14 cellular contexts compared by ENCODE assay signal in the genomic region with DNA sequence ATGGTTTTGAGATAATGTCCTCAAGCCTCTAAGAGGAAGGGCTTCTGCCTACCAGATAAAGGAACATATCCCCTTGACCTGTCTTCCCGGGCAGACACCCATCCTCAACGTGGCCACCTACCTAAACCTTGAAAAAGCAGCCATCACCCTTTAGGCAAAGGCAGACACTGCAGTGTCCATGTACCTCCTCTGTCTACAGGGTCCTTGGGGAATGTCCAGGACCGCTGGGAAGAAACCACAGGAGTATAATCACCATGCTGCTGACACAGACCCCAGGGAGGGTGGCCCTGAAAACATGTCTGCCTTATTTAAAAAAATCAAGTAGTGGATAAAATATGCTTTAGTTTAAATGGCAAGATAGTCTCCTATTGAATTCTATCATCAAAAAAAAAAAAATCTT. TPM values are rescaled to one million over a fixed set of nuclear protein-coding genes. Genes with fewer than 3 reads are reported as not detected.
DNase-seq lines count a peak whose midpoint lies in the region; ATAC-seq, FAIRE-seq and TF ChIP-seq lines count a peak whose summit lies in the region.
"Had no signal": no experiment of that assay in that cellular context is flagged by ENCODE, and none has a peak within 500 bp of the region (broad histone marks: within the 10 kb centered on the region; RNA-seq: fewer than 3 reads in every experiment).

No MANE protein-coding gene starts in this region.

- no peak for FAIRE-seq in K562 (lab: Jason Lieb, UNC)

- in situ Hi-C loops in K562 (cut with MboI), result no loop called here
- in situ Hi-C loops in KBM-7 (cut with MboI; ENCODE audit: low pct_unique_long_range_greater_than_20kb, low sequenced_read_pairs), result no loop called here

- peak overlapping the region in 1 of 2 experiments; percentile 43; a peak in 1 of 4 replicates for H3K9ac ChIP-seq in K562 (ENCODE audit: insufficient read depth in 1 of 2, low read depth in 2 of 2, low read length in 2 of 2)
- peak overlapping the region in 2 of 5 donors; percentile 23 to 49 for H3K9ac ChIP-seq in subcutaneous abdominal adipose tissue (ENCODE audit: low read length in 5 of 5)
- H3K9ac ChIP-seq in Karpas-422 (ENCODE audit: low read length), result no peak overlapping the region

- peaks cover 3% of the 10 kb centered on the region; the same call in 1 of the 2 replicates for H3K9me3 Mint-ChIP-seq in HFFc6
- H3K9me3 Mint-ChIP-seq: activated B cell treated with CpG ODN at 0.5 μM for 24 hours; IgD-negative memory B cell; stimulated activated effector memory CD8-positive, alpha-beta T cell treated with anti-CD3 and anti-CD28 coated beads, Interleukin-12 subunit alpha, Interleukin-12 subunit beta, amount 100 ng/mL, for 72 hours had no signal

- no peaks in the 10 kb centered on the region for H3K9me2 ChIP-seq in Karpas-422 (replicated peaks; ENCODE audit: insufficient read depth, low read length)

- peak overlapping the region; percentile 83 for H3K27ac ChIP-seq in K562 (ENCODE audit: extremely low read depth, low read depth, low read length)
- H3K27ac ChIP-seq in right atrium auricular region, result peak overlapping the region; percentile 49 to 67
- peak overlapping the region; percentile 74 for H3K27ac ChIP-seq in subcutaneous abdominal adipose tissue (ENCODE audit: low read depth, low read length)
- no peak overlapping the region for H3K27ac ChIP-seq in Karpas-422 (ENCODE audit: low read length)

- H3K27me3 ChIP-seq in K562 (ENCODE audit: control insufficient read depth in 2 of 2, insufficient read depth in 2 of 2, low read length in 2 of 2) (no peaks in the 10 kb centered on the region), right atrium auricular region (no peaks in the 10 kb centered on the region), subcutaneous abdominal adipose tissue (ENCODE audit: control insufficient read depth in 5 of 5, insufficient read depth in 4 of 5, low read length in 5 of 5) (no peaks in the 10 kb centered on the region), Karpas-422 (ENCODE audit: low read length) (no peaks in the 10 kb centered on the region)

- POLR2A ChIA-PET in K562 (lab: Yijun Ruan, JAX), result interaction anchor here (0.7 to 1.0 kb wide), 2 partner anchors 11 to 869 kb away, joined by 3 to 4 read pairs; no protein-coding TSS in a partner anchor

- H2AFZ ChIP-seq in K562 (ENCODE audit: low read depth, low read length) (peak overlapping the region; percentile 57; the same call in 1 of the 2 replicates), Karpas-422 (ENCODE audit: low read length) (no peak overlapping the region)

- peak overlapping the region; percentile 88 for H3K27ac Mint-ChIP-seq in HFFc6
- H3K27ac Mint-ChIP-seq: activated B cell treated with CpG ODN at 0.5 μM for 24 hours; progenitor cell of endocrine pancreas; stimulated activated effector memory CD8-positive, alpha-beta T cell treated with anti-CD3 and anti-CD28 coated beads, Interleukin-12 subunit alpha, Interleukin-12 subunit beta, amount 100 ng/mL, for 72 hours had no signal

- peaks cover 88% of the 10 kb centered on the region for H3K4me1 Mint-ChIP-seq in HFFc6 (ENCODE audit: low read depth)
- H3K4me1 Mint-ChIP-seq: stimulated activated effector memory CD8-positive, alpha-beta T cell treated with anti-CD3 and anti-CD28 coated beads, Interleukin-12 subunit alpha, Interleukin-12 subunit beta, amount 100 ng/mL, for 72 hours had no signal

- no peaks in the 10 kb centered on the region for H3K9me1 ChIP-seq in K562 (ENCODE audit: control insufficient read depth, insufficient read depth, low read length)

- H3K4me1 ChIP-seq in K562 (replicated peaks in 1 of 2; ENCODE audit: control insufficient read depth in 2 of 2, insufficient read depth in 2 of 2, low read length in 2 of 2) (peaks cover 5 to 43% of the 10 kb centered on the region in 2 experiments; a peak in 4 of 5 replicates), right atrium auricular region (peaks cover 0 to 98% of the 10 kb centered on the region in 2 donors), subcutaneous abdominal adipose tissue (ENCODE audit: control insufficient read depth in 5 of 5, insufficient read depth in 5 of 5, low read length in 5 of 5) (peaks cover 9 to 75% (median 71%) of the 10 kb centered on the region in 5 donors), Karpas-422 (ENCODE audit: low read length) (no peaks in the 10 kb centered on the region)

- no peak for TF ChIP-seq CTCF in HFFc6 (IDR thresholded peaks at IDR 0.05)
- TF ChIP-seq CTCF in K562 (IDR thresholded peaks at IDR 0.05 in 2 of 3, conservative IDR thresholded peaks at IDR 0.05 in 1 of 3; ENCODE audit: insufficient read depth in 2 of 3, low read depth in 1 of 3, low read length in 3 of 3), result no peak
- no peak for TF ChIP-seq CTCF in right atrium auricular region (IDR thresholded peaks at IDR 0.05)

- H3K36me3 ChIP-seq in K562 (ENCODE audit: control insufficient read depth, insufficient read depth, low read length) (no peaks in the 10 kb centered on the region), right atrium auricular region (peaks cover 3% of the 10 kb centered on the region), subcutaneous abdominal adipose tissue (ENCODE audit: control insufficient read depth in 5 of 5, insufficient read depth in 5 of 5, low read length in 5 of 5) (peaks cover 0 to 15% (median 8%) of the 10 kb centered on the region in 5 donors), Karpas-422 (ENCODE audit: insufficient read depth, low read length) (no peaks in the 10 kb centered on the region)

- H4K20me1 ChIP-seq in K562 (replicated peaks; ENCODE audit: control insufficient read depth, insufficient read depth, low read length), result no peaks in the 10 kb centered on the region
- no peaks in the 10 kb centered on the region for H4K20me1 ChIP-seq in Karpas-422 (ENCODE audit: insufficient read depth, low read depth, low read length)

- TF ChIP-seq POLR2A in K562 (conservative IDR thresholded peaks at IDR 0.05), result no peak

- H3K4me3 ChIP-seq in K562, result no peak overlapping the region
- no peak overlapping the region for H3K4me3 ChIP-seq in right atrium auricular region
- no peak overlapping the region for H3K4me3 ChIP-seq in subcutaneous abdominal adipose tissue (ENCODE audit: low read depth in 1 of 5, low read length in 5 of 5)
- no peak overlapping the region for H3K4me3 ChIP-seq in Karpas-422 (ENCODE audit: low read length)

- TF ChIP-seq RAD21 in K562 (CRISPR knock-in tag; conservative IDR thresholded peaks at IDR 0.05 in 1 of 2, IDR thresholded peaks at IDR 0.05 in 1 of 2), result no peak

- H3K79me2 ChIP-seq in K562 (ENCODE audit: control insufficient read depth, insufficient read depth, low read length) (no peaks in the 10 kb centered on the region), Karpas-422 (ENCODE audit: low read length) (0 out of 2 replicates have a peak, but pooled peaks cover 4% of the 10 kb centered on the region)

- 0% methylated on average over 3 of the region's 3 CpGs for WGBS in K562 (ENCODE audit: insufficient coverage, low coverage, missing lambda C conversion rate)

- CTCF ChIA-PET in K562 (lab: Yijun Ruan, JAX; ENCODE audit: low intra/inter-chr PET ratio), result no interaction called here

- H3K4me3 Mint-ChIP-seq in HFFc6, result peak overlapping the region; percentile 61
- H3K4me3 Mint-ChIP-seq: activated B cell treated with CpG ODN at 0.5 μM for 24 hours; IgD-negative memory B cell; stimulated activated effector memory CD8-positive, alpha-beta T cell treated with anti-CD3 and anti-CD28 coated beads, Interleukin-12 subunit alpha, Interleukin-12 subunit beta, amount 100 ng/mL, for 72 hours had no signal

- H3K36me3 Mint-ChIP-seq in HFFc6 (ENCODE audit: low read depth), result peaks cover 38% of the 10 kb centered on the region
- H3K36me3 Mint-ChIP-seq: IgD-negative memory B cell; stimulated activated effector memory CD8-positive, alpha-beta T cell treated with anti-CD3 and anti-CD28 coated beads, Interleukin-12 subunit alpha, Interleukin-12 subunit beta, amount 100 ng/mL, for 72 hours had no signal

- peak overlapping the region; percentile 69 for H3K4me2 ChIP-seq in K562 (ENCODE audit: insufficient read depth, low read length)
- no peak overlapping the region for H3K4me2 ChIP-seq in Karpas-422 (ENCODE audit: low read depth, low read length, poor library complexity, severe bottlenecking)

- intact Hi-C loops in K562 (cut with micrococcal nuclease), result no loop called here

- TF ChIP-seq EP300 in K562 (IDR thresholded peaks at IDR 0.05; ENCODE audit: low read length), result no peak

- peaks cover 4% of the 10 kb centered on the region for H3K27me3 Mint-ChIP-seq in HFFc6 (ENCODE audit: insufficient read depth)
- H3K27me3 Mint-ChIP-seq: activated B cell treated with CpG ODN at 0.5 μM for 24 hours, IgD-negative memory B cell, progenitor cell of endocrine pancreas had no signal

- H3K9me3 ChIP-seq in K562 (replicated peaks; ENCODE audit: control insufficient read depth, insufficient read depth, low read depth, low read length), result no peaks in the 10 kb centered on the region
- H3K9me3 ChIP-seq in right atrium auricular region, result no peaks in the 10 kb centered on the region
- no peaks in the 10 kb centered on the region for H3K9me3 ChIP-seq in subcutaneous abdominal adipose tissue (ENCODE audit: control insufficient read depth in 5 of 5, low read length in 5 of 5)
- no peaks in the 10 kb centered on the region for H3K9me3 ChIP-seq in Karpas-422 (ENCODE audit: low read length)

- ATAC-seq in K562 (peak; percentile 37), HG02588 (IDR thresholded peaks at IDR 0.05; ENCODE audit: unreplicated experiment) (no peak)
- ATAC-seq: stimulated activated effector memory CD8-positive, alpha-beta T cell treated with anti-CD3 and anti-CD28 coated beads, Interleukin-12 subunit alpha, Interleukin-12 subunit beta, amount 100 ng/mL, for 72 hours had no signal

- no TSS peak for BruUV-seq in K562 (replicated peaks; lab: Mats Ljungman, UMichigan)

- DNase-seq in HFFc6 (no peak), K562 (ENCODE audit: extremely low read depth in 1 of 4, low spot score in 3 of 4) (no peak), right atrium auricular region (ENCODE audit: low spot score) (no peak), Karpas-422 (no peak), SK-N-DZ (ENCODE audit: low spot score) (no peak), KBM-7 (no peak)
- DNase-seq: activated B cell treated with CpG ODN at 0.5 μM for 24 hours; effector CD4-positive, alpha-beta T cell; stimulated activated CD4-positive, alpha-beta T cell treated with anti-CD3 and anti-CD28 coated beads, Interleukin-1b, Interleukin-23, amount 100 ng/mL, for 48 hours had no signal

RNA-seq across cellular contexts. Expression of gene BCAR3, which starts 16.6 kb away (rescaled TPM):
- total RNA-seq in HFFc6 (2021; fragmentation: NEBNext Ultra II Directional; extraction: Animal tissue kit (Norgen Biotek cat#: 25700)), result 10 to 100 TPM; 24.4 to 55.1 (median 26.2) TPM
- 0.93 and 1.4 TPM in 2 replicates for total RNA-seq in K562 (2011; cell fraction: chromatin; rRNA removed; ENCODE audit: low replicate concordance)
- total RNA-seq in K562 (2011; cell fraction: nucleolus; rRNA removed), result 1.2 and 1.3 TPM in 2 replicates
- 0.73 and 1.5 TPM in 2 replicates for total RNA-seq in K562 (2011; cell fraction: nucleoplasm; rRNA removed)
- 2.8 and 4.2 TPM in 2 replicates for total RNA-seq in K562 (2014; rRNA removed)
- 4.8 and 6.9 TPM in 2 replicates for total RNA-seq in K562 (2014; rRNA removed; fragmentation: Illumina TruSeq; extraction: Trizol)
- total RNA-seq in K562 (2015; rRNA removed; fragmentation: Illumina TruSeq; extraction: Trizol), result 2.1 and 2.8 TPM in 2 replicates
- total RNA-seq in K562 (2021), result 3.6 and 3.8 TPM in 2 replicates
- 1.8 and 2.0 TPM in 2 replicates for polyA plus RNA-seq in K562 (2011; rRNA removed)
- 0.75 and 1.1 TPM in 2 replicates for polyA plus RNA-seq in K562 (2011; cell fraction: cytosol; rRNA removed)
- 0.97 and 1.2 TPM in 2 replicates for polyA plus RNA-seq in K562 (2011; cell fraction: nucleus; rRNA removed)
- 1.4 and 2.7 TPM in 2 replicates for polyA plus RNA-seq in K562 (2012)
- polyA plus RNA-seq in K562 (2014; fragmentation: Illumina TruSeq; extraction: Trizol), result 3.2 and 3.6 TPM in 2 replicates
- 1 to 10 TPM; 5.4 to 6.3 TPM for polyA plus RNA-seq in K562 (2014; fragmentation: Nextera tagmentation; extraction: Ambion mirVana)
- 4.0 and 5.4 TPM in 2 replicates for polyA plus RNA-seq in K562 (2014; rRNA removed)
- polyA minus RNA-seq in K562 (2011; rRNA and poly(A)+ RNA removed), result 0.60 and 1.4 TPM in 2 replicates
- polyA minus RNA-seq in K562 (2011; cell fraction: cytosol; rRNA and poly(A)+ RNA removed), result 0.57 and 3.0 TPM in 2 replicates
- 0.67 and 2.1 TPM in 2 replicates for polyA minus RNA-seq in K562 (2011; cell fraction: nucleus; rRNA and poly(A)+ RNA removed)
- 10 to 100 TPM; 12.7 to 19.3 TPM for total RNA-seq in right atrium auricular region
- total RNA-seq in Karpas-422 (2014; rRNA removed; shearing (Covaris generic); ENCODE audit: low replicate concordance), result 9.9 and 12.6 TPM in 2 replicates
- polyA plus RNA-seq in SK-N-DZ (2014; cell fraction: cytosol; rRNA removed), result 0.77 and 1.7 TPM in 2 replicates
- polyA plus RNA-seq in SK-N-DZ (2014; cell fraction: nucleus; rRNA removed), result 1.3 and 1.6 TPM in 2 replicates
